Comparison of ENCODE assay signal across 18 cellular contexts in genomic region chr10:110061687-110062086, GRCh38. TPM values are rescaled to one million over a fixed set of nuclear protein-coding genes. Genes with fewer than 3 reads are reported as not detected.
DNase-seq lines count a peak whose midpoint lies in the region; ATAC-seq and TF ChIP-seq lines count a peak whose summit lies in the region.
"Had no signal": no experiment of that assay in that cellular context is flagged by ENCODE, and none has a peak within 500 bp of the region (broad histone marks: within the 10 kb centered on the region; RNA-seq: fewer than 3 reads in every experiment).

No MANE protein-coding gene starts in this region.

- no peak overlapping the region for H4K12ac ChIP-seq in trophoblast cell (ENCODE audit: low read depth, low read length)

- H3K9ac ChIP-seq in trophoblast cell (ENCODE audit: low read length) = no peak overlapping the region

- H3K27ac ChIP-seq in CD8-positive, alpha-beta T cell (ENCODE audit: low read depth, low read length) = no peak overlapping the region
- H3K27ac ChIP-seq in trophoblast cell (ENCODE audit: low read depth, low read length) = no peak overlapping the region
- H3K27ac ChIP-seq: C4-2B, RWPE1 had no signal

- H3K4me1 Mint-ChIP-seq in activated naive CD4-positive, alpha-beta T cell treated with anti-CD3 and anti-CD28 coated beads, Interleukin-2, amount 50 U/mL, for 24 hours = peaks cover 90% of the 10 kb centered on the region
- peaks cover 79% of the 10 kb centered on the region for H3K4me1 Mint-ChIP-seq in CD8-positive, alpha-beta T cell (ENCODE audit: low read depth)
- H3K4me1 Mint-ChIP-seq in activated CD4-positive, alpha-beta memory T cell treated with anti-CD3 and anti-CD28 coated beads, Interleukin-2, amount 10 ng/mL, durations not matched to agents 7 days and 5 days = peaks cover 85% of the 10 kb centered on the region

- H4K91ac ChIP-seq in trophoblast cell (ENCODE audit: low read depth, low read length) = no peak overlapping the region

- no peaks in the 10 kb centered on the region for H3K27me3 Mint-ChIP-seq in activated naive CD4-positive, alpha-beta T cell treated with anti-CD3 and anti-CD28 coated beads, Interleukin-2, amount 50 U/mL, for 24 hours
- no peaks in the 10 kb centered on the region for H3K27me3 Mint-ChIP-seq in CD8-positive, alpha-beta T cell (ENCODE audit: low read depth)
- no peaks in the 10 kb centered on the region for H3K27me3 Mint-ChIP-seq in activated CD4-positive, alpha-beta memory T cell treated with anti-CD3 and anti-CD28 coated beads, Interleukin-2, amount 10 ng/mL, durations not matched to agents 7 days and 5 days

- H3K27ac Mint-ChIP-seq in activated naive CD4-positive, alpha-beta T cell treated with anti-CD3 and anti-CD28 coated beads, Interleukin-2, amount 50 U/mL, for 24 hours = peak overlapping the region; percentile 79
- peak overlapping the region in 1 of 2 donors; percentile 91 for H3K27ac Mint-ChIP-seq in activated naive CD4-positive, alpha-beta T cell treated with anti-CD3 and anti-CD28 coated beads, Interleukin-2, amount 50 U/mL, for 72 hours
- H3K27ac Mint-ChIP-seq in CD8-positive, alpha-beta T cell = peak overlapping the region; percentile 55
- peak overlapping the region; percentile 27 for H3K27ac Mint-ChIP-seq in activated CD4-positive, alpha-beta memory T cell treated with anti-CD3 and anti-CD28 coated beads, Interleukin-2, amount 10 ng/mL, durations not matched to agents 7 days and 5 days

- H2AK5ac ChIP-seq in trophoblast cell (ENCODE audit: low read length) = no peak overlapping the region

- H3K9me3 ChIP-seq in CD8-positive, alpha-beta T cell (ENCODE audit: low read length) = no peaks in the 10 kb centered on the region
- H3K9me3 ChIP-seq in trophoblast cell (ENCODE audit: insufficient read depth, low read depth, low read length) = no peaks in the 10 kb centered on the region
- H3K9me3 ChIP-seq: HAP-1 had no signal

- peaks cover 4% of the 10 kb centered on the region for H3K36me3 Mint-ChIP-seq in activated naive CD4-positive, alpha-beta T cell treated with anti-CD3 and anti-CD28 coated beads, Interleukin-2, amount 50 U/mL, for 24 hours
- peaks cover 4 to 7% of the 10 kb centered on the region in 2 donors for H3K36me3 Mint-ChIP-seq in activated naive CD4-positive, alpha-beta T cell treated with anti-CD3 and anti-CD28 coated beads, Interleukin-2, amount 50 U/mL, for 72 hours
- peaks cover 2% of the 10 kb centered on the region for H3K36me3 Mint-ChIP-seq in CD8-positive, alpha-beta T cell
- peaks cover 24% of the 10 kb centered on the region for H3K36me3 Mint-ChIP-seq in activated CD4-positive, alpha-beta memory T cell treated with anti-CD3 and anti-CD28 coated beads, Interleukin-2, amount 10 ng/mL, durations not matched to agents 7 days and 5 days (ENCODE audit: low read depth)

- no peak overlapping the region for H4K8ac ChIP-seq in trophoblast cell (ENCODE audit: low read depth, low read length)

- no peak for TF ChIP-seq CTCF in CD8-positive, alpha-beta T cell (IDR thresholded peaks at IDR 0.05)

- no peaks in the 10 kb centered on the region for H3K79me2 ChIP-seq in trophoblast cell (ENCODE audit: control insufficient read depth, insufficient read depth, low read length, poor library complexity)

- H2BK120ac ChIP-seq in trophoblast cell (ENCODE audit: insufficient read depth, low read length, poor library complexity) = no peak overlapping the region

- no peak overlapping the region for H3K4me3 ChIP-seq in CD8-positive, alpha-beta T cell (ENCODE audit: low read depth, low read length)
- H3K4me3 ChIP-seq in trophoblast cell (ENCODE audit: low read depth, low read length) = no peak overlapping the region
- H3K4me3 ChIP-seq: HAP-1 had no signal

- CTCF ChIA-PET in CD8-positive, alpha-beta T cell (lab: Charles Lee) = no interaction called here
- CTCF ChIA-PET in activated CD4-positive, alpha-beta memory T cell treated with anti-CD3 and anti-CD28 coated beads, Interleukin-2, amount 10 ng/mL, durations not matched to agents 7 days and 5 days (lab: Charles Lee) = interaction anchor here (0.7 to 2.0 kb wide), 2 partner anchors 178 to 241 kb away, joined by 3 to 6 read pairs; no protein-coding TSS in a partner anchor

- H3K36me3 ChIP-seq in CD8-positive, alpha-beta T cell (ENCODE audit: insufficient read depth, low read length) = no peaks in the 10 kb centered on the region
- no peaks in the 10 kb centered on the region for H3K36me3 ChIP-seq in trophoblast cell (ENCODE audit: control insufficient read depth in 1 of 2, insufficient read depth in 2 of 2, low read length in 2 of 2)
- H3K36me3 ChIP-seq: HAP-1 had no signal

- H2AFZ ChIP-seq in trophoblast cell (ENCODE audit: insufficient read depth, low read length, poor library complexity) = no peak overlapping the region

- WGBS in trophoblast cell (ENCODE audit: extremely low coverage, insufficient coverage, insufficient read length) = no CpG with 5 or more reads among the region's 3 CpGs

- peak overlapping the region; percentile 55 for H3K4ac ChIP-seq in trophoblast cell (ENCODE audit: low read depth, low read length)

- H3K4me3 Mint-ChIP-seq in activated naive CD4-positive, alpha-beta T cell treated with anti-CD3 and anti-CD28 coated beads, Interleukin-2, amount 50 U/mL, for 24 hours = no peak overlapping the region
- no peak overlapping the region for H3K4me3 Mint-ChIP-seq in CD8-positive, alpha-beta T cell
- no peak overlapping the region for H3K4me3 Mint-ChIP-seq in activated CD4-positive, alpha-beta memory T cell treated with anti-CD3 and anti-CD28 coated beads, Interleukin-2, amount 10 ng/mL, durations not matched to agents 7 days and 5 days

- H3K14ac ChIP-seq in trophoblast cell (ENCODE audit: low read length) = no peak overlapping the region

- H3K4me2 ChIP-seq in trophoblast cell (ENCODE audit: low read length) = no peak overlapping the region

- no peak overlapping the region for H2BK12ac ChIP-seq in trophoblast cell (ENCODE audit: low read length)

- no peak overlapping the region for H3K18ac ChIP-seq in trophoblast cell (ENCODE audit: low read length)

- H3K79me1 ChIP-seq in trophoblast cell (ENCODE audit: low read length) = no peaks in the 10 kb centered on the region

- H3K4me1 ChIP-seq in CD8-positive, alpha-beta T cell (ENCODE audit: insufficient read depth, low read length) = peaks cover 86% of the 10 kb centered on the region
- no peaks in the 10 kb centered on the region for H3K4me1 ChIP-seq in trophoblast cell (ENCODE audit: control insufficient read depth in 1 of 2, insufficient read depth in 2 of 2, low read length in 2 of 2)
- H3K4me1 ChIP-seq: HAP-1 had no signal

- no peak overlapping the region for H2BK5ac ChIP-seq in trophoblast cell (ENCODE audit: low read depth, low read length, poor library complexity)

- no peak for DNase-seq in activated naive CD4-positive, alpha-beta T cell treated with anti-CD3 and anti-CD28 coated beads, Interleukin-2, amount 50 U/mL, for 72 hours (ENCODE audit: low spot score in 2 of 2)
- DNase-seq in CD8-positive, alpha-beta T cell = no peak
- DNase-seq in activated CD4-positive, alpha-beta memory T cell treated with anti-CD3 and anti-CD28 coated beads, Interleukin-2, amount 10 ng/mL, durations not matched to agents 7 days and 5 days = no peak
- DNase-seq in trophoblast cell = no peak
- no peak for DNase-seq in EL
- DNase-seq: DMS79, KBM-7, MV-4-11, NCI-H1417 treated with DMSO at 0.1 percent for 48 hours, NCI-H1930, NCI-H2171 treated with DMSO at 0.1 percent for 48 hours, NCI-H446 treated with DMSO at 0.1 percent for 48 hours, PC-3 had no signal

- no peaks in the 10 kb centered on the region for H3K9me3 Mint-ChIP-seq in activated naive CD4-positive, alpha-beta T cell treated with anti-CD3 and anti-CD28 coated beads, Interleukin-2, amount 50 U/mL, for 24 hours
- H3K9me3 Mint-ChIP-seq in activated naive CD4-positive, alpha-beta T cell treated with anti-CD3 and anti-CD28 coated beads, Interleukin-2, amount 50 U/mL, for 72 hours = no peaks in the 10 kb centered on the region
- H3K9me3 Mint-ChIP-seq in CD8-positive, alpha-beta T cell = no peaks in the 10 kb centered on the region
- H3K9me3 Mint-ChIP-seq in activated CD4-positive, alpha-beta memory T cell treated with anti-CD3 and anti-CD28 coated beads, Interleukin-2, amount 10 ng/mL, durations not matched to agents 7 days and 5 days = no peaks in the 10 kb centered on the region

- POLR2A ChIA-PET in CD8-positive, alpha-beta T cell (lab: Charles Lee) = interaction anchor here (0.6 kb wide), 1 partner anchor 123 kb away, joined by 3 read pairs; no protein-coding TSS in a partner anchor
- POLR2A ChIA-PET in activated CD4-positive, alpha-beta memory T cell treated with anti-CD3 and anti-CD28 coated beads, Interleukin-2, amount 10 ng/mL, durations not matched to agents 7 days and 5 days (lab: Charles Lee) = interaction anchor here (1.4 to 2.7 kb wide), 2 partner anchors 15 to 147 kb away, joined by 3 to 17 read pairs; no protein-coding TSS in a partner anchor

- ATAC-seq in activated naive CD4-positive, alpha-beta T cell treated with anti-CD3 and anti-CD28 coated beads, Interleukin-2, amount 50 U/mL, for 72 hours = no peak
- ATAC-seq in CD8-positive, alpha-beta T cell = no peak
- ATAC-seq in HG02610 (IDR thresholded peaks at IDR 0.05; ENCODE audit: unreplicated experiment) = no peak
- ATAC-seq: PC-3 had no signal

- H3K27me3 ChIP-seq in CD8-positive, alpha-beta T cell (ENCODE audit: insufficient read depth, low read length) = no peaks in the 10 kb centered on the region
- no peaks in the 10 kb centered on the region for H3K27me3 ChIP-seq in trophoblast cell (ENCODE audit: insufficient read depth, low read length)

- H3K23ac ChIP-seq in trophoblast cell (ENCODE audit: low read length) = no peak overlapping the region

- intact Hi-C loops in CD8-positive, alpha-beta T cell (cut with DNase I, micrococcal nuclease) = loop anchor here in 1 of 2 experiments (2.0 kb wide), 1 partner anchor 15 kb away; no protein-coding TSS in a partner anchor

RNA-seq across cellular contexts. Expression of gene ADD3, which starts 53.9 kb away (rescaled TPM):
- 100 to 1,000 TPM in 1 of 2 donors, 10 to 100 TPM in 1; 60.3 to 123 TPM for total RNA-seq in activated naive CD4-positive, alpha-beta T cell treated with anti-CD3 and anti-CD28 coated beads, Interleukin-2, amount 50 U/mL, for 72 hours
- total RNA-seq in CD8-positive, alpha-beta T cell = 100 to 1,000 TPM; 135 to 148 TPM
- 100 to 1,000 TPM; 400 to 401 TPM for total RNA-seq in activated CD4-positive, alpha-beta memory T cell treated with anti-CD3 and anti-CD28 coated beads, Interleukin-2, amount 10 ng/mL, durations not matched to agents 7 days and 5 days
- 62.9 and 91.7 TPM in 2 replicates for polyA plus RNA-seq in trophoblast cell (2013)
